ENCODE assay signal across 8 cellular contexts in the genomic region with DNA sequence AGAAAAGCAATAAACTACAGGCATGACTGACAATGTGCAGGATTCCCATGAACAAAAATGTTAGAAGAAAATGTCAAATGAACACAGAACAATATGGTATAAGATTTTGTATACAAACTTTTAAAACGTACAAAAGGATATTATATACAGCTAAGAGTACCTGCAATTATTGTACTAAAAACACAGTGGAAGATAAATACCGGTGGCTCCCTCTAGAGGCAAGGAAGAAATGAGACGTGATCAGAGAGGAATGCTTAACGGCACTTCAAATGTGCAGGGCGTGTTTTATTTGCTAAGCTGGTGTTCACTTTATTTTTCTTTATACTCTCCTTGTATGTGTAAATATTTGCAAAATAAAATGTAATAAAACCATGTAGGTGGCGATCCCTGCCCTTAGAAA.
DNase-seq lines count a peak whose midpoint lies in the region; ATAC-seq and TF ChIP-seq lines count a peak whose summit lies in the region.

No MANE protein-coding gene starts in this region.

- H3K9me3 ChIP-seq in neutrophil, result no peaks in the 10 kb centered on the region

- H3K36me3 ChIP-seq in neutrophil, result no peaks in the 10 kb centered on the region

- H3K27me3 ChIP-seq in neutrophil, result no peaks in the 10 kb centered on the region

- H3K4me3 ChIP-seq in NB4 (ENCODE audit: low read depth, low read length), result no peak overlapping the region
- H3K4me3 ChIP-seq in neutrophil (ENCODE audit: low read depth in 1 of 2, low read length in 1 of 2), result no peak overlapping the region

- DNase-seq in NB4 (ENCODE audit: low read depth) (peak; percentile 80), epithelial cell of prostate (ENCODE audit: low read depth, low spot score) (peak; percentile 26)

- no peak for TF ChIP-seq POLR2A in NB4 (IDR thresholded peaks at IDR 0.05; ENCODE audit: extremely low read depth, insufficient read length)

- no peaks in the 10 kb centered on the region for H3K4me1 ChIP-seq in neutrophil (ENCODE audit: control insufficient read depth in 1 of 2, insufficient read depth in 1 of 2, low read depth in 1 of 2, low read length in 1 of 2)

- TF ChIP-seq CTCF in C4-2B (conservative IDR thresholded peaks at IDR 0.05) (peak; percentile 83), NB4 (IDR thresholded peaks at IDR 0.05; ENCODE audit: low read depth, low read length) (peak; percentile 54), VCaP (conservative IDR thresholded peaks at IDR 0.05) (peak; percentile 95), neutrophil (IDR thresholded peaks at IDR 0.05) (peak; percentile 69)

- ATAC-seq in GM18909 (IDR thresholded peaks at IDR 0.05; ENCODE audit: poor library complexity, unreplicated experiment) (peak; percentile 56), GM21619 (IDR thresholded peaks at IDR 0.05; ENCODE audit: unreplicated experiment) (no peak), HG03378 (IDR thresholded peaks at IDR 0.05; ENCODE audit: unreplicated experiment) (no peak)

- H3K27ac ChIP-seq in C4-2B (no peak overlapping the region), VCaP (no peak overlapping the region), epithelial cell of prostate (no peak overlapping the region), neutrophil (no peak overlapping the region)
